8 cellular contexts compared by ENCODE assay signal in genomic region chr22:22979954-22980353, GRCh38.
"Had no signal": no experiment of that assay in that cellular context is flagged by ENCODE, and none has a peak within 500 bp of the region (broad histone marks: within the 10 kb centered on the region; RNA-seq: fewer than 3 reads in every experiment).

No MANE protein-coding gene starts in this region.

- H3K27ac ChIP-seq: HL-60, KMS-11 had no signal

- DNase-seq: IMR-90, KBM-7, KG1 had no signal

- H3K36me3 Mint-ChIP-seq: IgD-negative memory B cell had no signal

- H3K27ac Mint-ChIP-seq: IgD-negative memory B cell had no signal

- H3K4me3 Mint-ChIP-seq: IgD-negative memory B cell had no signal

- H3K4me2 ChIP-seq: KMS-11 had no signal

- FAIRE-seq: HepG2, HTR-8/SVneo had no signal

- ATAC-seq: HepG2 had no signal

- H3K9ac ChIP-seq: KMS-11 had no signal
